Comparison of ENCODE assay signal across 11 cellular contexts in the genomic region with DNA sequence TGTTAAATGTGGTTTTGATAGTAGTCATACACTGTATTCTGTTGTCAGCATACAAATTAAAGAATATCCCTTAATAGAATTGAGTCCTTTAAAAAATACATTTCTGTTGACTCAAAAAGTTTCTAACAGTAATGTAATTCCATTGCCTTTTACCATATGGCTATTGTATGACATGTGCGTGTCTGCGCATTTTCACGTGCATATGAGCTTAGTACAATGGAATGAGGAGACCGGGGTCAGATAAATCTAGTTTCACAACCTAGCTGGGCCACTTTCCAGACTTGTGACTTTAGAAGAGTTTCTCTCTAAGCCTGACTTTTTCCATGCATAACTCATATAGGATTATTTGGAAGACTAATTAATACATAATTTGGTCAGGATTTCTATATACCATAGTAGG. TPM values are rescaled to one million over a fixed set of nuclear protein-coding genes. Genes with fewer than 3 reads are reported as not detected.
DNase-seq lines count a peak whose midpoint lies in the region; ATAC-seq and TF ChIP-seq lines count a peak whose summit lies in the region.
"Had no signal": no experiment of that assay in that cellular context is flagged by ENCODE, and none has a peak within 500 bp of the region (broad histone marks: within the 10 kb centered on the region; RNA-seq: fewer than 3 reads in every experiment).

No MANE protein-coding gene starts in this region.

- no peaks in the 10 kb centered on the region for H4K20me1 ChIP-seq in SK-N-SH (ENCODE audit: insufficient read depth)
- H4K20me1 ChIP-seq in GM23338 (replicated peaks; ENCODE audit: insufficient read depth), result no peaks in the 10 kb centered on the region

- H3K27me3 ChIP-seq in CD8-positive, alpha-beta memory T cell (ENCODE audit: insufficient read depth, low read length, poor library complexity, severe bottlenecking), result no peaks in the 10 kb centered on the region
- H3K27me3 ChIP-seq in SK-N-SH (ENCODE audit: insufficient read depth) (no peaks in the 10 kb centered on the region), sigmoid colon (no peaks in the 10 kb centered on the region), GM23338 (ENCODE audit: insufficient read depth) (peaks cover 40% of the 10 kb centered on the region)

- H3K79me2 ChIP-seq in SK-N-SH (ENCODE audit: insufficient read depth) (peaks cover 69% of the 10 kb centered on the region), GM23338 (replicated peaks; ENCODE audit: insufficient read depth) (no peaks in the 10 kb centered on the region)

- H3F3A ChIP-seq in SK-N-SH (replicated peaks; ENCODE audit: insufficient read depth), result peaks cover 34% of the 10 kb centered on the region
- H3F3A ChIP-seq in GM23338 (replicated peaks; ENCODE audit: low read depth), result no peaks in the 10 kb centered on the region

- no peak overlapping the region for H3K4me3 ChIP-seq in CD8-positive, alpha-beta memory T cell (ENCODE audit: low read length)
- no peak overlapping the region for H3K4me3 ChIP-seq in SK-N-SH (ENCODE audit: low read depth in 2 of 2, low read length in 1 of 2)
- H3K4me3 ChIP-seq in fibroblast of the aortic adventitia (ENCODE audit: low read depth, low read length), result no peak overlapping the region
- H3K4me3 ChIP-seq in sigmoid colon, result no peak overlapping the region
- H3K4me3 ChIP-seq in GM23338, result no peak overlapping the region

- no peak for TF ChIP-seq RAD21 in SK-N-SH (IDR thresholded peaks at IDR 0.05; ENCODE audit: low read length)

- no peak overlapping the region for H3K9ac ChIP-seq in SK-N-SH

- peaks cover 64% of the 10 kb centered on the region for H3K4me1 ChIP-seq in CD8-positive, alpha-beta memory T cell (ENCODE audit: insufficient read depth, low read length)
- peaks cover 6 to 42% of the 10 kb centered on the region in 2 experiments for H3K4me1 ChIP-seq in SK-N-SH (ENCODE audit: control insufficient read depth in 1 of 2, insufficient read depth in 2 of 2, low read depth in 1 of 2, low read length in 1 of 2)
- H3K4me1 ChIP-seq in sigmoid colon, result peaks cover 0 to 86% (median 82%) of the 10 kb centered on the region in 4 donors
- H3K4me1 ChIP-seq in GM23338 (ENCODE audit: insufficient read depth), result peaks cover 12% of the 10 kb centered on the region

- TF ChIP-seq CTCF in SK-N-SH (IDR thresholded peaks at IDR 0.05), result no peak
- no peak for TF ChIP-seq CTCF in fibroblast of the aortic adventitia (IDR thresholded peaks at IDR 0.05; ENCODE audit: insufficient read depth, low read length)
- no peak for TF ChIP-seq CTCF in sigmoid colon (IDR thresholded peaks at IDR 0.05)
- no peak for TF ChIP-seq CTCF in GM23338 (conservative IDR thresholded peaks at IDR 0.05; ENCODE audit: low read depth in 2 of 2)

- peaks cover 22% of the 10 kb centered on the region for H3K36me3 ChIP-seq in CD8-positive, alpha-beta memory T cell (ENCODE audit: insufficient read depth, low read length)
- H3K36me3 ChIP-seq in SK-N-SH (replicated peaks in 1 of 2; ENCODE audit: control insufficient read depth in 1 of 2, insufficient read depth in 2 of 2, low read length in 1 of 2) (peaks cover 48 to 55% of the 10 kb centered on the region in 2 experiments), sigmoid colon (peaks cover 5 to 18% (median 12%) of the 10 kb centered on the region in 4 donors), GM23338 (ENCODE audit: insufficient read depth) (no peaks in the 10 kb centered on the region)

- H3K36me3 Mint-ChIP-seq in CD8-positive, alpha-beta memory T cell, result peaks cover 19 to 62% (median 21%) of the 10 kb centered on the region in 3 donors
- H3K36me3 Mint-ChIP-seq in GM23338 (ENCODE audit: low read depth), result no peaks in the 10 kb centered on the region

- no peaks in the 10 kb centered on the region for H3K9me3 ChIP-seq in CD8-positive, alpha-beta memory T cell (ENCODE audit: low read length)
- H3K9me3 ChIP-seq in SK-N-SH, result no peaks in the 10 kb centered on the region
- no peaks in the 10 kb centered on the region for H3K9me3 ChIP-seq in sigmoid colon

- 54% methylated on average over 4 of the region's 4 CpGs for WGBS in SK-N-SH (ENCODE audit: low lambda C conversion rate)
- 89 to 92% methylated on average over 4 of the region's 4 CpGs for WGBS in sigmoid colon, 2 donors

- no peak for ATAC-seq in GM23338
- ATAC-seq in GM18870 (IDR thresholded peaks at IDR 0.05; ENCODE audit: unreplicated experiment), result no peak
- no peak for ATAC-seq in GM18511 (IDR thresholded peaks at IDR 0.05; ENCODE audit: unreplicated experiment)
- ATAC-seq: naive thymus-derived CD4-positive, alpha-beta T cell had no signal

- peak overlapping the region in 6 of 8 donors; percentile 47 to 88 (median 76) for H3K27ac Mint-ChIP-seq in CD8-positive, alpha-beta memory T cell
- H3K27ac Mint-ChIP-seq in GM23338, result no peak overlapping the region

- H2AFZ ChIP-seq in SK-N-SH (ENCODE audit: low read depth) (no peak overlapping the region), GM23338 (no peak overlapping the region)

- TF ChIP-seq EP300 in SK-N-SH (IDR thresholded peaks at IDR 0.05; ENCODE audit: borderline replicate concordance in 1 of 2, low read depth in 1 of 2, low read length in 1 of 2), result peak in 1 of 2 experiments; percentile 63; a peak in 1 of 4 replicates
- peak; percentile 80 to 99 (median 91) for TF ChIP-seq EP300 in sigmoid colon (IDR thresholded peaks at IDR 0.05)

- peaks cover 74 to 92% (median 91%) of the 10 kb centered on the region in 3 donors for H3K4me1 Mint-ChIP-seq in CD8-positive, alpha-beta memory T cell
- H3K4me1 Mint-ChIP-seq in GM23338, result peaks cover 10% of the 10 kb centered on the region

- peak overlapping the region in 3 of 7 donors; percentile 11 to 93 (median 54) for H3K4me3 Mint-ChIP-seq in CD8-positive, alpha-beta memory T cell
- H3K4me3 Mint-ChIP-seq in GM23338, result no peak overlapping the region
- H3K4me3 Mint-ChIP-seq: activated naive CD4-positive, alpha-beta T cell treated with anti-CD3 and anti-CD28 coated beads, Interleukin-2, amount 50 U/mL, for 24 hours had no signal

- intact Hi-C loops in sigmoid colon (cut with DNase I), result no loop called here

- no peak overlapping the region for H3K4me2 ChIP-seq in SK-N-SH
- no peak overlapping the region for H3K4me2 ChIP-seq in GM23338

- POLR2A ChIA-PET in CD8-positive, alpha-beta memory T cell (lab: Charles Lee), result no interaction called here
- POLR2A ChIA-PET in SK-N-SH (lab: Yijun Ruan, JAX), result no interaction called here

- H3K9me3 Mint-ChIP-seq in CD8-positive, alpha-beta memory T cell, result no peaks in the 10 kb centered on the region
- H3K9me3 Mint-ChIP-seq in GM23338, result no peaks in the 10 kb centered on the region
- H3K9me3 Mint-ChIP-seq: activated naive CD4-positive, alpha-beta T cell treated with anti-CD3 and anti-CD28 coated beads, Interleukin-2, amount 50 U/mL, for 24 hours; naive thymus-derived CD4-positive, alpha-beta T cell had no signal

- no peaks in the 10 kb centered on the region for H3K27me3 Mint-ChIP-seq in CD8-positive, alpha-beta memory T cell
- peaks cover 8% of the 10 kb centered on the region for H3K27me3 Mint-ChIP-seq in GM23338 (ENCODE audit: insufficient read depth, low read depth, poor library complexity)
- H3K27me3 Mint-ChIP-seq: activated naive CD4-positive, alpha-beta T cell treated with anti-CD3 and anti-CD28 coated beads, Interleukin-2, amount 50 U/mL, for 24 hours; naive thymus-derived CD4-positive, alpha-beta T cell had no signal

- DNase-seq in CD8-positive, alpha-beta memory T cell, result no peak
- DNase-seq in SK-N-SH (no peak), fibroblast of the aortic adventitia (ENCODE audit: low read depth) (peak; percentile 100), sigmoid colon (peak; percentile 93), GM23338 (ENCODE audit: low spot score) (no peak)
- DNase-seq in stimulated activated naive CD4-positive, alpha-beta T cell treated with Interleukin-2 at 50 U/mL for 16 hours (lab: John Stamatoyannopoulos, UW), result no peak
- DNase-seq: Kasumi-1; naive thymus-derived CD4-positive, alpha-beta T cell had no signal

- CTCF ChIA-PET in CD8-positive, alpha-beta memory T cell (lab: Charles Lee), result interaction anchor here (1.6 to 7.3 kb wide), 3 partner anchors 35 to 95 kb away, joined by 4 to 45 read pairs (median 5); no protein-coding TSS in a partner anchor
- CTCF ChIA-PET in SK-N-SH (lab: Yijun Ruan, JAX), result interaction anchor here (1.6 kb wide), 1 partner anchor 48 kb away, joined by 5 read pairs; no protein-coding TSS in a partner anchor

- H3K9me2 ChIP-seq in SK-N-SH, result no peaks in the 10 kb centered on the region
- no peaks in the 10 kb centered on the region for H3K9me2 ChIP-seq in GM23338 (ENCODE audit: insufficient read depth)

- TF ChIP-seq POLR2A in sigmoid colon (IDR thresholded peaks at IDR 0.05), result no peak

- H3K27ac ChIP-seq in CD8-positive, alpha-beta memory T cell (ENCODE audit: low read depth, low read length), result no peak overlapping the region
- H3K27ac ChIP-seq in SK-N-SH (ENCODE audit: low read depth in 2 of 2, low read length in 1 of 2) (peak overlapping the region in 1 of 2 experiments; percentile 78; a peak in 2 of 4 replicates), sigmoid colon (peak overlapping the region; percentile 97 to 98 (median 98)), GM23338 (ENCODE audit: low read depth) (no peak overlapping the region)

TF ChIP-seq in SK-N-SH, 30 proteins besides CTCF, POLR2A, EP300 and RAD21 (continues in another document):
- no peak for TF ChIP-seq TEAD4 (IDR thresholded peaks at IDR 0.05; ENCODE audit: borderline replicate concordance, insufficient read depth)
- TF ChIP-seq RFX5 (IDR thresholded peaks at IDR 0.05; ENCODE audit: low read length), result no peak
- no peak for TF ChIP-seq SMC3 (IDR thresholded peaks at IDR 0.05; ENCODE audit: low read depth, low read length)
- no peak for TF ChIP-seq EZH2phosphoT487 (IDR thresholded peaks at IDR 0.05; ENCODE audit: borderline replicate concordance, low read depth)

TF ChIP-seq in GM23338, 12 proteins besides CTCF, POLR2A, EP300 and RAD21 (continues in another document):
- TF ChIP-seq NANOG (IDR thresholded peaks at IDR 0.05; ENCODE audit: borderline replicate concordance) (no peak), STAT1 (IDR thresholded peaks at IDR 0.05; ENCODE audit: unreplicated experiment) (no peak)

RNA-seq across cellular contexts. Expression of gene ZBTB38, which starts 38.7 kb away (rescaled TPM):
- 10 to 100 TPM; 78.6 to 87.1 TPM for total RNA-seq in CD8-positive, alpha-beta memory T cell
- 115 TPM for polyA plus RNA-seq in CD8-positive, alpha-beta memory T cell
- 10.1 and 11.3 TPM in 2 replicates for polyA plus RNA-seq in SK-N-SH (2012; rRNA removed)
- 11.6 and 11.7 TPM in 2 replicates for polyA plus RNA-seq in SK-N-SH (2012; cell fraction: cytosol; rRNA removed)
- 20.0 and 21.9 TPM in 2 replicates for polyA plus RNA-seq in SK-N-SH (2012; cell fraction: nucleus; rRNA removed)
- total RNA-seq in fibroblast of the aortic adventitia (ENCODE audit: low replicate concordance), result 52.4 and 267 TPM in 2 replicates
- total RNA-seq in sigmoid colon, result 100 to 1,000 TPM; 150 to 178 (median 155) TPM
- 10 to 100 TPM; 16.8 to 23.1 (median 19.9) TPM for polyA plus RNA-seq in sigmoid colon
- total RNA-seq in GM23338 (2014; rRNA removed; shearing (Covaris generic)), result 11.5 and 12.4 TPM in 2 replicates
- 5.9 and 8.7 TPM in 2 replicates for polyA plus RNA-seq in GM23338 (2016; fragmentation: Nextera tagmentation; extraction: Ambion mirVana)

Comparison
In these comparisons a context has a peak if more than half of its experiments do, and no peak if none do; other contexts are left out.
1. DNase-seq: peak in fibroblast of the aortic adventitia (single experiment) and sigmoid colon (single experiment); none in CD8-positive, alpha-beta memory T cell (0 of 5), SK-N-SH (single experiment), GM23338 (single experiment) and stimulated activated naive CD4-positive, alpha-beta T cell treated with Interleukin-2 at 50 U/mL for 16 hours (single experiment).
2. H3K27ac ChIP-seq: peak in sigmoid colon (4 of 4); none in CD8-positive, alpha-beta memory T cell (single experiment) and GM23338 (single experiment).